Comparison of ENCODE assay signal across 2 cellular contexts in genomic region chr17:39633570-39634183, GRCh38.
TF ChIP-seq lines count a peak whose summit lies in the region.

No MANE protein-coding gene starts in this region.

TF ChIP-seq in H1, 55 proteins besides CTCF, POLR2A, EP300 and RAD21:
- no peak for TF ChIP-seq CTBP2 (IDR thresholded peaks at IDR 0.05; ENCODE audit: borderline replicate concordance, insufficient read depth, insufficient read length, low read length)
- TF ChIP-seq NRF1 (IDR thresholded peaks at IDR 0.05; ENCODE audit: low read depth, low read length), result no peak
- TF ChIP-seq SP2 (IDR thresholded peaks at IDR 0.05; ENCODE audit: low read length), result no peak
- TF ChIP-seq ATF3 (IDR thresholded peaks at IDR 0.05; ENCODE audit: insufficient read depth, low read depth, low read length), result no peak
- no peak for TF ChIP-seq ZNF274 (IDR thresholded peaks at IDR 0.05; ENCODE audit: borderline replicate concordance, extremely low read depth, low read length)
- no peak for TF ChIP-seq SAP30 (IDR thresholded peaks at IDR 0.05; ENCODE audit: insufficient read depth, insufficient replicate concordance, low read length)
- TF ChIP-seq POU5F1 (IDR thresholded peaks at IDR 0.05; ENCODE audit: low read depth, low read length), result no peak
- TF ChIP-seq SUZ12 (IDR thresholded peaks at IDR 0.05; ENCODE audit: low read length), result no peak
- TF ChIP-seq SIN3A (conservative IDR thresholded peaks at IDR 0.05 in 1 of 2, IDR thresholded peaks at IDR 0.05 in 1 of 2; ENCODE audit: low read depth in 1 of 2, low read length in 2 of 2), result no peak
- TF ChIP-seq YY1 (IDR thresholded peaks at IDR 0.05; ENCODE audit: low read depth, low read length), result no peak
- TF ChIP-seq KDM4A (IDR thresholded peaks at IDR 0.05; ENCODE audit: low read depth, low read length, severe bottlenecking), result no peak
- no peak for TF ChIP-seq RFX5 (IDR thresholded peaks at IDR 0.05; ENCODE audit: borderline replicate concordance, low read depth, low read length)

TF ChIP-seq in SK-N-SH treated with all-trans-retinoic acid at 6 μM for 48 hours, 23 proteins besides CTCF, POLR2A, EP300 and RAD21:
- TF ChIP-seq ZNF565 (CRISPR knock-in tag; conservative IDR thresholded peaks at IDR 0.05; ENCODE audit: low read depth) (no peak), TCF4 (CRISPR knock-in tag; IDR thresholded peaks at IDR 0.05; ENCODE audit: borderline replicate concordance) (no peak)
TF ChIP-seq in SK-N-SH treated with all-trans-retinoic acid at 6 μM for 48 hours: peak in this region for 0.
